10 cellular contexts compared by ENCODE assay signal in genomic region chr12:4117386-4118016, GRCh38.
DNase-seq lines count a peak whose midpoint lies in the region; ATAC-seq and TF ChIP-seq lines count a peak whose summit lies in the region.
"Had no signal": no experiment of that assay in that cellular context is flagged by ENCODE, and none has a peak within 500 bp of the region (broad histone marks: within the 10 kb centered on the region; RNA-seq: fewer than 3 reads in every experiment).

No MANE protein-coding gene starts in this region.

- H3K4me2 ChIP-seq in mesenchymal stem cell (ENCODE audit: low read length, poor library complexity, severe bottlenecking), result no peak overlapping the region

- H3K27ac ChIP-seq in mesenchymal stem cell (ENCODE audit: low read length, poor library complexity, severe bottlenecking) (peak overlapping the region; percentile 53), upper lobe of left lung (no peak overlapping the region)

- TF ChIP-seq POLR2A in upper lobe of left lung (IDR thresholded peaks at IDR 0.05), result no peak

- peak overlapping the region; percentile 89 for H2AK5ac ChIP-seq in mesenchymal stem cell (ENCODE audit: low read length, severe bottlenecking)

- no peak overlapping the region for H2BK120ac ChIP-seq in mesenchymal stem cell (ENCODE audit: low read depth, low read length)

- H4K8ac ChIP-seq in mesenchymal stem cell (ENCODE audit: low read length), result no peak overlapping the region

- H2BK5ac ChIP-seq in mesenchymal stem cell (ENCODE audit: low read depth, low read length, poor library complexity, severe bottlenecking), result no peak overlapping the region

- 87% methylated on average over 12 of the region's 12 CpGs for whole genome bisulfite sequencing in mesenchymal stem cell
- 75 to 94% methylated on average over 10 to 12 of the region's 12 CpGs for WGBS in upper lobe of left lung, 2 donors

- no peak for TF ChIP-seq EP300 in upper lobe of left lung (IDR thresholded peaks at IDR 0.05)

- no peak overlapping the region for H2BK15ac ChIP-seq in mesenchymal stem cell (ENCODE audit: low read depth, poor library complexity, severe bottlenecking)

- H3K36me3 ChIP-seq in mesenchymal stem cell (ENCODE audit: control insufficient read depth in 1 of 2, insufficient read depth in 2 of 2, low read depth in 1 of 2, low read length in 2 of 2) (no peaks in the 10 kb centered on the region), upper lobe of left lung (no peaks in the 10 kb centered on the region)

- H3K4me1 ChIP-seq in mesenchymal stem cell (ENCODE audit: control insufficient read depth, insufficient read depth, low read depth, low read length) (peaks cover 38% of the 10 kb centered on the region), upper lobe of left lung (peaks cover 0 to 23% (median 12%) of the 10 kb centered on the region in 4 donors)

- H3K14ac ChIP-seq in mesenchymal stem cell (ENCODE audit: low read length in 2 of 2), result no peak overlapping the region

- H3K9ac ChIP-seq in mesenchymal stem cell (ENCODE audit: low read length), result no peak overlapping the region

- H3K9me3 ChIP-seq in mesenchymal stem cell (ENCODE audit: control insufficient read depth, low read length) (no peaks in the 10 kb centered on the region), upper lobe of left lung (no peaks in the 10 kb centered on the region)

- H4K91ac ChIP-seq in mesenchymal stem cell (ENCODE audit: low read length), result peak overlapping the region; percentile 43

- H3K4me3 ChIP-seq in GM08714 (ENCODE audit: low read length) (peak overlapping the region; percentile 54; the same call in 1 of the 2 replicates), mesenchymal stem cell (ENCODE audit: insufficient read depth in 1 of 2, low read depth in 1 of 2, low read length in 2 of 2) (no peak overlapping the region), upper lobe of left lung (no peak overlapping the region)

- H3K18ac ChIP-seq in mesenchymal stem cell (ENCODE audit: low read depth in 1 of 2, low read length in 2 of 2), result no peak overlapping the region

- H3K23ac ChIP-seq in mesenchymal stem cell (ENCODE audit: low read length in 2 of 2), result no peak overlapping the region

- H3K79me1 ChIP-seq in mesenchymal stem cell (replicated peaks; ENCODE audit: low read length, poor library complexity, severe bottlenecking), result no peaks in the 10 kb centered on the region

- no peak for TF ChIP-seq CTCF in upper lobe of left lung (IDR thresholded peaks at IDR 0.05)

- peak overlapping the region in 1 of 2 experiments; percentile 25 for H2BK12ac ChIP-seq in mesenchymal stem cell (ENCODE audit: low read length in 2 of 2)

- H3K27me3 ChIP-seq in mesenchymal stem cell (ENCODE audit: control insufficient read depth in 1 of 2, insufficient read depth in 1 of 2, low read length in 2 of 2) (peaks cover 4 to 54% of the 10 kb centered on the region in 2 experiments), upper lobe of left lung (no peaks in the 10 kb centered on the region)

- DNase-seq in RPMI8226, result peak; percentile 67
- DNase-seq in mesenchymal stem cell, result no peak
- DNase-seq in midbrain (lab: John Stamatoyannopoulos, UW), result no peak
- no peak for DNase-seq in upper lobe of left lung
- no peak for DNase-seq in NCI-H2196 (lab: John Stamatoyannopoulos, UW; ENCODE audit: unreplicated experiment)
- DNase-seq: NCI-H345; stimulated activated CD4-positive, alpha-beta T cell treated with anti-CD3 and anti-CD28 coated beads, Interleukin-4, amount 100 ng/mL, for 1 hour had no signal

- ATAC-seq in GM21528 (IDR thresholded peaks at IDR 0.05; ENCODE audit: low FRiP score, unreplicated experiment) (peak; percentile 9), GM19035 (IDR thresholded peaks at IDR 0.05; ENCODE audit: unreplicated experiment) (no peak), upper lobe of left lung (ENCODE audit: low FRiP score in 2 of 2) (no peak)

- no peak overlapping the region for H3K4ac ChIP-seq in mesenchymal stem cell (ENCODE audit: low read depth in 1 of 2, low read length in 2 of 2)

- H2AFZ ChIP-seq in mesenchymal stem cell (ENCODE audit: low read depth, low read length), result no peak overlapping the region
